Comparison of ENCODE assay signal across 1 cellular context in the genomic region with DNA sequence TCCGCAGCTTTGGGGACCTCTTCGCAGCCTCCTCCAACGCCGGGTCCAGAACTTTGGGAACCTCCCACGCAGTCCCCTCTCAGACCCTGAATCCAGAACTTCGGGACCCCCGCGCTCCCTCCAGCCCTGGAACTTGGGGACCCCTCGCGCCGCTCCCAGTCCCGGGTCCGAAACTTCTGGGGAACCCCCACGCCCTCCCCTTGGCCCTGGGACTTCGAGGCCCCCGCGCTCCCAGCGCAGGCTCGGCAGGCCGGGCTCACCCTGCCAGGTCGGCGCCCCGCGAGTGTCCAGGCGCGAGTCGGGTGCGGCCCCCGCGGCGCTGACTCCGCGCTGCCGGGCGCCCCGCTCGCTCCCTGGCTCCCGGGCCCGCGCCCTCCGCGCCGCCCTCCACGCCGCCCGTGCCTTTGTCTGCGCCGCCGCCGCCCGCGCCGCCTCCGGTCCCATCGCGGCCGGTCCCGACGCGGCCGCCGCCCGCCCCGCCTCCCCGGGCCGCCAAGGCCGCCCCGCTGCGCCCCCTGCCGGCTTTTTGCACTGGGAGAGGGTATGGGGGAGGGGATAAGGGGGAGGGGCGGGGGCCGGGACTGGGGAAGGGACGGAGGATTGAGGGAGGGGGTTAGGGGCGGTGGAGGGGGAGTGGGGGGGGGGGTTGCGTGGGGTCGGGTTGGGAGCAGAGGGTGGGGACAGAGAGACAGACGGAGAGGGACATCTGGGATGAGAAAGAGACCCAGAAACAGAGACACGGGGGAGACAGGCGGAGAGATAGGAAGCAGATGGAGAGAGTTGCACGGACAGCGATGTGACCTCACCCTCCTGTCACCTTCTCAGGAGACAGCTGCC.
A peak's percentile ranks its signal among the peaks of the same experiment; 100 is the strongest.
TF ChIP-seq lines count a peak whose summit lies in the region.

A gene (minus strand): TSS at position 427 of the 837 bp plus-strand sequence. CDS start 2,235 bp downstream, outside the sequence.

TF ChIP-seq in GM12878, 131 proteins besides CTCF, POLR2A, EP300 and RAD21 (continued from another document):
- peak; percentile 53; the same call in 1 of the 2 replicates for TF ChIP-seq GATAD2B (conservative IDR thresholded peaks at IDR 0.05; ENCODE audit: low read depth)
- TF ChIP-seq HDAC2 (IDR thresholded peaks at IDR 0.05) = no peak
- TF ChIP-seq LARP7 (IDR thresholded peaks at IDR 0.05) = peak; percentile 62; the same call in 1 of the 2 replicates
- no peak; the same call in 1 of the 2 replicates for TF ChIP-seq IKZF1 (conservative IDR thresholded peaks at IDR 0.05)
- peak; percentile 66; the same call in 1 of the 2 replicates for TF ChIP-seq CHD2 (IDR thresholded peaks at IDR 0.05; ENCODE audit: borderline replicate concordance, low read depth, low read length)
- TF ChIP-seq BHLHE40 (IDR thresholded peaks at IDR 0.05; ENCODE audit: borderline replicate concordance in 1 of 2, low read depth in 2 of 2, low read length in 1 of 2) = peak in 1 of 2 experiments; percentile 79; a peak in 2 of 4 replicates
- TF ChIP-seq SMARCA5 (IDR thresholded peaks at IDR 0.05) = peak; percentile 64; the same call in 1 of the 2 replicates
- 0 out of 4 replicates have a peak, but pooled peaks of 1 of the 2 experiments have one; percentile 32 for TF ChIP-seq SRF (IDR thresholded peaks at IDR 0.05; ENCODE audit: low read depth in 2 of 2, low read length in 2 of 2)
- no peak for TF ChIP-seq SMC3 (IDR thresholded peaks at IDR 0.05; ENCODE audit: borderline replicate concordance, low read length)
- TF ChIP-seq IRF4 (IDR thresholded peaks at IDR 0.05; ENCODE audit: low read depth, low read length) = no peak
TF ChIP-seq in GM12878: peak in this region for 8.
